ENCODE assay signal across 8 cellular contexts in the genomic region with DNA sequence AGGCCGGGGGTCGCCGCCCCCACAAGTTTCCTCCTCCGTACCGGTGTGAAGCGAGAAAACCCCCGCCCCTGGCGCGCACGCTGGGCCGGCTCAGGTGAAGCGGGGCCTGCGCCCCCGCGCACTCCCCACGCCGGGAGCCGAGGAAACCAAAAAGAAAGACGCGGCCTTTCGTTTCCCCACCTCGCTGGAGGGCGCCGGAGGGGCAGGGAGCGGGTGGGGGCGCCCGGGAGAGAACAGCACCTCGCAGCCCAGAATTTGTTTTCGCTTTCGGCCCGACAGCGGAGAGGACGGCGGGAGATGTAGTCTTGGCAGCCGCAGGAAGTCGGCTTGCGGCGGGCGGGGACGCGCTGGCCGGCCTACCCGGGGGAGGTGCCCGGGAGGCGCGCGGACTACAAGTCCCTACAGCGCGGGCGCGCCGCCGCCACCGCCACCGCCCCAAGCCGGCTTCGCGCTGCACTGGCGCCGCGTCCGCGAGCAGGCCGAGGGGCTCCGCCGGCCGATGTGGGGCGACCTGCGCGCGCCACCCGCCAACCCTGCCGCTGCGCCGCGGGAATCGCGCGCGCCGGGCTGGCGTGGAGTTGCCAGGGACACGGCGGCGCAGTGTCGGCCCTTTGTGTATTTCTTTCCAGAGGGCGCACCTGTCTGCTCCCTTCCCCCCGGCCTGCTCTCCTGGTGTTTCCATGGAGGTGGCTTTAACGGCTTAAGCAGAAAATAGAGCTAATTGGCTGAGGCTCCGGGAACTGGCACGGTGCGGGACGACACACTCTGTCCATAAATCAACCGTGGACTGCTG. TPM values are rescaled to one million over a fixed set of nuclear protein-coding genes. Genes with fewer than 3 reads are reported as not detected.
DNase-seq lines count a peak whose midpoint lies in the region; ATAC-seq, FAIRE-seq and TF ChIP-seq lines count a peak whose summit lies in the region.

A gene with protein sequence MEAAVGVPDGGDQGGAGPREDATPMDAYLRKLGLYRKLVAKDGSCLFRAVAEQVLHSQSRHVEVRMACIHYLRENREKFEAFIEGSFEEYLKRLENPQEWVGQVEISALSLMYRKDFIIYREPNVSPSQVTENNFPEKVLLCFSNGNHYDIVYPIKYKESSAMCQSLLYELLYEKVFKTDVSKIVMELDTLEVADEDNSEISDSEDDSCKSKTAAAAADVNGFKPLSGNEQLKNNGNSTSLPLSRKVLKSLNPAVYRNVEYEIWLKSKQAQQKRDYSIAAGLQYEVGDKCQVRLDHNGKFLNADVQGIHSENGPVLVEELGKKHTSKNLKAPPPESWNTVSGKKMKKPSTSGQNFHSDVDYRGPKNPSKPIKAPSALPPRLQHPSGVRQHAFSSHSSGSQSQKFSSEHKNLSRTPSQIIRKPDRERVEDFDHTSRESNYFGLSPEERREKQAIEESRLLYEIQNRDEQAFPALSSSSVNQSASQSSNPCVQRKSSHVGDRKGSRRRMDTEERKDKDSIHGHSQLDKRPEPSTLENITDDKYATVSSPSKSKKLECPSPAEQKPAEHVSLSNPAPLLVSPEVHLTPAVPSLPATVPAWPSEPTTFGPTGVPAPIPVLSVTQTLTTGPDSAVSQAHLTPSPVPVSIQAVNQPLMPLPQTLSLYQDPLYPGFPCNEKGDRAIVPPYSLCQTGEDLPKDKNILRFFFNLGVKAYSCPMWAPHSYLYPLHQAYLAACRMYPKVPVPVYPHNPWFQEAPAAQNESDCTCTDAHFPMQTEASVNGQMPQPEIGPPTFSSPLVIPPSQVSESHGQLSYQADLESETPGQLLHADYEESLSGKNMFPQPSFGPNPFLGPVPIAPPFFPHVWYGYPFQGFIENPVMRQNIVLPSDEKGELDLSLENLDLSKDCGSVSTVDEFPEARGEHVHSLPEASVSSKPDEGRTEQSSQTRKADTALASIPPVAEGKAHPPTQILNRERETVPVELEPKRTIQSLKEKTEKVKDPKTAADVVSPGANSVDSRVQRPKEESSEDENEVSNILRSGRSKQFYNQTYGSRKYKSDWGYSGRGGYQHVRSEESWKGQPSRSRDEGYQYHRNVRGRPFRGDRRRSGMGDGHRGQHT (minus strand): TSS at position 292 of the 793 bp plus-strand sequence. CDS start 616 bp downstream, outside the sequence.

- intact Hi-C loops in adrenal gland (cut with DNase I) = no loop called here
- intact Hi-C loops in heart right ventricle (cut with DNase I) = loop anchor here in 2 of 10 donors (5.0 kb wide), 2 partner anchors 302 to 437 kb away; a partner anchor contains a TSS
- intact Hi-C loops in posterior cingulate gyrus (cut with DNase I) = loop anchor here (2.0 to 5.0 kb wide), 2 partner anchors 302 to 438 kb away; a partner anchor contains a TSS

- no peaks in the 10 kb centered on the region for H3K9me3 Mint-ChIP-seq in T-cell

- H3K27me3 ChIP-seq in adrenal gland = no peaks in the 10 kb centered on the region
- no peaks in the 10 kb centered on the region for H3K27me3 ChIP-seq in heart right ventricle
- H3K27me3 ChIP-seq in upper lobe of left lung = no peaks in the 10 kb centered on the region

- H3K9me3 ChIP-seq in adrenal gland (replicated peaks in 1 of 3) (no peaks in the 10 kb centered on the region), heart right ventricle (no peaks in the 10 kb centered on the region), upper lobe of left lung (no peaks in the 10 kb centered on the region)

- DNase-seq in GM12891 (ENCODE audit: insufficient read length, low spot score) = peak; percentile 74
- DNase-seq in NCI-H1436 treated with DMSO at 0.1 percent for 48 hours (lab: John Stamatoyannopoulos, UW) = peak; percentile 83
- peak; percentile 86 to 97 (median 95) for DNase-seq in T-cell
- peak; percentile 95 to 97 (median 96) for DNase-seq in adrenal gland
- peak; percentile 94 to 96 for DNase-seq in heart right ventricle
- DNase-seq in posterior cingulate gyrus = peak; percentile 89 to 99 (median 95)
- DNase-seq in upper lobe of left lung = peak; percentile 98 to 99

- H3K4me3 ChIP-seq in adrenal gland (peak within 1 kb of the TSS; percentile 76 to 95 (median 94)), heart right ventricle (peak within 1 kb of the TSS; percentile 60 to 91 (median 84)), upper lobe of left lung (peak within 1 kb of the TSS; percentile 56 to 88 (median 81))

- H3K36me3 Mint-ChIP-seq in T-cell = no peaks in the 10 kb centered on the region

- peak in 2 of 6 experiments; percentile 4 to 12 for TF ChIP-seq CTCF in adrenal gland (IDR thresholded peaks at IDR 0.05)
- peak in 4 of 9 donors; percentile 27 to 37 (median 32) for TF ChIP-seq CTCF in heart right ventricle (IDR thresholded peaks at IDR 0.05)
- peak in 4 of 6 experiments; percentile 17 to 21 (median 20) for TF ChIP-seq CTCF in upper lobe of left lung (IDR thresholded peaks at IDR 0.05)

- WGBS in adrenal gland, 4 donors = 0 to 2% (median 0%) methylated on average over 4 to 94 of the region's 94 CpGs
- 0 to 1% methylated on average over 75 to 94 of the region's 94 CpGs for WGBS in heart right ventricle, 2 donors
- WGBS in upper lobe of left lung, 2 donors = 0% methylated on average over 2 to 39 of the region's 94 CpGs

- H3K4me1 ChIP-seq in adrenal gland (replicated peaks in 1 of 2) (peaks cover 28 to 39% of the 10 kb centered on the region in 2 donors), heart right ventricle (peaks cover 4 to 45% (median 28%) of the 10 kb centered on the region in 9 donors), upper lobe of left lung (peaks cover 18 to 34% (median 31%) of the 10 kb centered on the region in 4 donors)

- H3K36me3 ChIP-seq in adrenal gland (replicated peaks in 1 of 2) (no peaks in the 10 kb centered on the region), heart right ventricle (no peaks in the 10 kb centered on the region), upper lobe of left lung (no peaks in the 10 kb centered on the region)

- H3K27ac Mint-ChIP-seq in T-cell = peak within 1 kb of the TSS; percentile 90 to 95

- H3K4me3 Mint-ChIP-seq in T-cell = peak within 1 kb of the TSS; percentile 89 to 95 (median 93)

- POLR2A ChIA-PET in T-cell (lab: Charles Lee) = interaction anchor here in 1 of 2 donors (0.7 kb wide), 1 partner anchor 82 kb away, joined by 3 read pairs; a partner anchor contains a TSS

- no peak for TF ChIP-seq POLR2A in GM12891 (IDR thresholded peaks at IDR 0.05; ENCODE audit: low read depth, low read length)
- peak; percentile 10 to 59 for TF ChIP-seq POLR2A in adrenal gland (IDR thresholded peaks at IDR 0.05)
- TF ChIP-seq POLR2A in upper lobe of left lung (IDR thresholded peaks at IDR 0.05) = peak in 3 of 4 donors; percentile 42 to 82 (median 75)

- peaks cover 31 to 41% (median 32%) of the 10 kb centered on the region in 3 donors for H3K4me1 Mint-ChIP-seq in T-cell

- peak; percentile 78 for ATAC-seq in HG02840 (IDR thresholded peaks at IDR 0.05; ENCODE audit: low FRiP score, unreplicated experiment)
- ATAC-seq in T-cell (replicated peaks in 1 of 4) = peak; percentile 85 to 92 (median 87)
- peak; percentile 96 to 98 (median 97) for ATAC-seq in heart right ventricle
- ATAC-seq in upper lobe of left lung (ENCODE audit: low FRiP score in 2 of 2) = peak; percentile 98

- no peaks in the 10 kb centered on the region for H3K27me3 Mint-ChIP-seq in T-cell

- CTCF ChIA-PET in T-cell (lab: Charles Lee) = interaction anchor here in 1 of 2 donors (0.5 to 0.6 kb wide), 2 partner anchors 45 to 756 kb away, joined by 3 read pairs; no protein-coding TSS in a partner anchor

- FAIRE-seq in GM12891 (lab: Jason Lieb, UNC) = peak; percentile 93

- peak within 1 kb of the TSS; percentile 95 to 99 (median 97) for H3K27ac ChIP-seq in adrenal gland
- peak within 1 kb of the TSS; percentile 92 to 99 (median 97) for H3K27ac ChIP-seq in heart right ventricle
- H3K27ac ChIP-seq in upper lobe of left lung = peak within 1 kb of the TSS; percentile 95 to 99 (median 97)

- peak in 1 of 4 donors; percentile 36 for TF ChIP-seq EP300 in upper lobe of left lung (IDR thresholded peaks at IDR 0.05)

TF ChIP-seq in GM12891, 5 proteins besides CTCF, POLR2A, EP300 and RAD21:
- TF ChIP-seq SPI1 (IDR thresholded peaks at IDR 0.05; ENCODE audit: low read depth, low read length) = no peak
- TF ChIP-seq POLR2AphosphoS5 (IDR thresholded peaks at IDR 0.05; ENCODE audit: low read depth, low read length) = peak; percentile 60; the same call in 1 of the 2 replicates
- TF ChIP-seq POU2F2 (IDR thresholded peaks at IDR 0.05; ENCODE audit: low read depth, low read length) = no peak; the same call in 1 of the 2 replicates
- no peak for TF ChIP-seq PAX5 (IDR thresholded peaks at IDR 0.05; ENCODE audit: insufficient read depth, low read length, severe bottlenecking)
- peak; percentile 38; the same call in 1 of the 2 replicates for TF ChIP-seq TAF1 (IDR thresholded peaks at IDR 0.05; ENCODE audit: low read depth, low read length)

RNA-seq across cellular contexts. Expression of the gene that starts here (rescaled TPM):
- 6.3 TPM for polyA plus RNA-seq in GM12891 (2012; ENCODE audit: low read depth, missing spikeins)
- total RNA-seq in T-cell (10 to 100 TPM; 38.8 to 70.1 (median 49.1) TPM), adrenal gland (10 to 100 TPM; 14.4 to 35.7 (median 30.9) TPM), heart right ventricle (10 to 100 TPM; 22.5 to 36.7 (median 26.9) TPM), upper lobe of left lung (10 to 100 TPM; 36.9 to 76.5 (median 40.3) TPM)
- polyA plus RNA-seq in adrenal gland (10 to 100 TPM; 12.8 to 25.4 (median 14.6) TPM), heart right ventricle (10 to 100 TPM in 1 of 2 donors, 1 to 10 TPM in 1; 9.3 to 13.2 TPM)

Comparison
In these comparisons a context has a peak if more than half of its experiments do, and no peak if none do; other contexts are left out.
1. Peak in every context shown above with its lines: DNase-seq, ATAC-seq, H3K4me3 ChIP-seq and H3K27ac ChIP-seq.